In the genomic region with DNA sequence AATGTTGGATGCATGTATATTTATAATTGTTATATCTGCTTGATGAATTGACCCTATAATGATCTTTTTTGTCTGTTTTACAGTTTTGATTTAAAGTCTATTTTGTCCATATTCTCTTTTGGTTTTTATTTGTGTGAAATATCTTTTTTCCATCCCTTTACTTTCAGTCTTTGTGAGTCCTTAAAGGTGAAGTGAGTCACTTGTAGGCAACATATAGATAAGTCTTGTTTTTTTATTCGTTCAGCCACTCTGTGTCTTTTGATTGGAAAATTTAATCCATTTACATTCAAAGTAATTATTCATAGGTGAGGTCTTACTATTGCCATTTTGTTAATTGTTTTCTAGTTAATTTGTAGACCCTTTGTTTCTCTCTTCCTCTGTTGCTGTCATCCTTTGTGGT, we compare ENCODE assay signal across 21 cellular contexts.
DNase-seq lines count a peak whose midpoint lies in the region; ATAC-seq, FAIRE-seq and TF ChIP-seq lines count a peak whose summit lies in the region.
"Had no signal": no experiment of that assay in that cellular context is flagged by ENCODE, and none has a peak within 500 bp of the region (broad histone marks: within the 10 kb centered on the region; RNA-seq: fewer than 3 reads in every experiment).

No MANE protein-coding gene starts in this region.

- peaks cover 8% of the 10 kb centered on the region for H3K4me1 Mint-ChIP-seq in activated CD4-positive, alpha-beta T cell treated with anti-CD3 and anti-CD28 coated beads, Interleukin-2, amount 10 ng/mL, durations not matched to agents 24 days and 14 days
- peaks cover 10% of the 10 kb centered on the region for H3K4me1 Mint-ChIP-seq in activated T-helper 17 cell treated with anti-CD3 and anti-CD28 coated beads, Interleukin-2, amount 50 U/mL, for 72 hours

- H3K4me2 ChIP-seq in K562 (ENCODE audit: insufficient read depth, low read length): no peak overlapping the region
- H3K4me2 ChIP-seq: A549 had no signal

- POLR2A ChIA-PET in K562 (lab: Yijun Ruan, JAX): interaction anchor here (1.0 kb wide), 1 partner anchor 31 kb away, joined by 4 read pairs; no protein-coding TSS in a partner anchor

- no peak overlapping the region for H3K9ac ChIP-seq in K562 (ENCODE audit: insufficient read depth in 1 of 2, low read depth in 2 of 2, low read length in 2 of 2)

- H3K27me3 Mint-ChIP-seq in activated CD4-positive, alpha-beta T cell treated with anti-CD3 and anti-CD28 coated beads, Interleukin-2, amount 10 ng/mL, durations not matched to agents 24 days and 14 days: no peaks in the 10 kb centered on the region
- no peaks in the 10 kb centered on the region for H3K27me3 Mint-ChIP-seq in activated T-helper 17 cell treated with anti-CD3 and anti-CD28 coated beads, Interleukin-2, amount 50 U/mL, for 72 hours
- H3K27me3 Mint-ChIP-seq: CD4-positive, alpha-beta T cell had no signal

- H3K4me3 ChIP-seq in K562 (no peak overlapping the region), dorsolateral prefrontal cortex (no peak overlapping the region)
- H3K4me3 ChIP-seq: A549, HAP-1 had no signal

- intact Hi-C loops in activated CD4-positive, alpha-beta T cell treated with anti-CD3 and anti-CD28 coated beads, Interleukin-2, amount 10 ng/mL, durations not matched to agents 24 days and 14 days (cut with micrococcal nuclease): no loop called here
- intact Hi-C loops in K562 (cut with micrococcal nuclease) (no loop called here), dorsolateral prefrontal cortex (cut with DNase I) (no loop called here)

- FAIRE-seq in D721Med (lab: Jason Lieb, UNC): peak; percentile 53
- no peak for FAIRE-seq in K562 (lab: Jason Lieb, UNC)
- FAIRE-seq: A549, GM12892, GM18507 had no signal

- H3K9me3 ChIP-seq in K562 (replicated peaks; ENCODE audit: control insufficient read depth, insufficient read depth, low read depth, low read length): peaks cover 5% of the 10 kb centered on the region; the same call in 1 of the 2 replicates
- H3K9me3 ChIP-seq: Caco-2 had no signal

- H4K20me1 ChIP-seq in K562 (replicated peaks; ENCODE audit: control insufficient read depth, insufficient read depth, low read length): no peaks in the 10 kb centered on the region

- H3K27ac Mint-ChIP-seq in activated CD4-positive, alpha-beta T cell treated with anti-CD3 and anti-CD28 coated beads, Interleukin-2, amount 10 ng/mL, durations not matched to agents 24 days and 14 days: peak overlapping the region; percentile 12
- H3K27ac Mint-ChIP-seq in activated T-helper 17 cell treated with anti-CD3 and anti-CD28 coated beads, Interleukin-2, amount 50 U/mL, for 72 hours: peak overlapping the region; percentile 40
- H3K27ac Mint-ChIP-seq: CD4-positive, alpha-beta T cell had no signal

- BruUV-seq in K562 (replicated peaks; lab: Mats Ljungman, UMichigan): no TSS peak

- 52% methylated on average over 1 of the region's 1 CpG for WGBS in K562 (ENCODE audit: insufficient coverage, low coverage, missing lambda C conversion rate)

- H3K9me1 ChIP-seq in K562 (ENCODE audit: control insufficient read depth, insufficient read depth, low read length): no peaks in the 10 kb centered on the region

- in situ Hi-C loops in K562 (cut with MboI): no loop called here

- no peak overlapping the region for H3K27ac ChIP-seq in K562 (ENCODE audit: extremely low read depth, low read depth, low read length)
- H3K27ac ChIP-seq in dorsolateral prefrontal cortex: no peak overlapping the region
- H3K27ac ChIP-seq: 22Rv1, A549, C4-2B had no signal

- H3K79me2 ChIP-seq in K562 (ENCODE audit: control insufficient read depth, insufficient read depth, low read length): peaks cover 20% of the 10 kb centered on the region

- H3K4me1 ChIP-seq in K562 (replicated peaks in 1 of 2; ENCODE audit: control insufficient read depth in 2 of 2, insufficient read depth in 2 of 2, low read length in 2 of 2): no peaks in the 10 kb centered on the region
- H3K4me1 ChIP-seq: A549, Caco-2, HAP-1 had no signal

- CTCF ChIA-PET in K562 (lab: Yijun Ruan, JAX; ENCODE audit: low intra/inter-chr PET ratio): no interaction called here

- H3K4me3 Mint-ChIP-seq in activated CD4-positive, alpha-beta T cell treated with anti-CD3 and anti-CD28 coated beads, Interleukin-2, amount 10 ng/mL, durations not matched to agents 24 days and 14 days: no peak overlapping the region
- no peak overlapping the region for H3K4me3 Mint-ChIP-seq in activated T-helper 17 cell treated with anti-CD3 and anti-CD28 coated beads, Interleukin-2, amount 50 U/mL, for 72 hours
- H3K4me3 Mint-ChIP-seq: CD4-positive, alpha-beta T cell had no signal

- TF ChIP-seq RAD21 in K562 (CRISPR knock-in tag; conservative IDR thresholded peaks at IDR 0.05 in 1 of 2, IDR thresholded peaks at IDR 0.05 in 1 of 2): no peak

- H3K27me3 ChIP-seq in K562 (ENCODE audit: control insufficient read depth in 2 of 2, insufficient read depth in 2 of 2, low read length in 2 of 2) (no peaks in the 10 kb centered on the region), dorsolateral prefrontal cortex (no peaks in the 10 kb centered on the region)

- peaks cover 74% of the 10 kb centered on the region for H3K36me3 ChIP-seq in K562 (ENCODE audit: control insufficient read depth, insufficient read depth, low read length)

- TF ChIP-seq CTCF in D721Med (IDR thresholded peaks at IDR 0.05; ENCODE audit: insufficient read depth, missing control alignments) (no peak), K562 (IDR thresholded peaks at IDR 0.05 in 2 of 3, conservative IDR thresholded peaks at IDR 0.05 in 1 of 3; ENCODE audit: insufficient read depth in 2 of 3, low read depth in 1 of 3, low read length in 3 of 3) (no peak), dorsolateral prefrontal cortex (IDR thresholded peaks at IDR 0.05 in 54 of 56, conservative IDR thresholded peaks at IDR 0.05 in 2 of 56; ENCODE audit: low read depth in 1 of 56, partially characterized antibody in 56 of 56) (no peak)

- H3K36me3 Mint-ChIP-seq in activated CD4-positive, alpha-beta T cell treated with anti-CD3 and anti-CD28 coated beads, Interleukin-2, amount 10 ng/mL, durations not matched to agents 24 days and 14 days (ENCODE audit: low read depth): peaks cover 58% of the 10 kb centered on the region
- H3K36me3 Mint-ChIP-seq in activated T-helper 17 cell treated with anti-CD3 and anti-CD28 coated beads, Interleukin-2, amount 50 U/mL, for 72 hours (ENCODE audit: low read depth): peaks cover 98% of the 10 kb centered on the region

- TF ChIP-seq POLR2A in K562 (conservative IDR thresholded peaks at IDR 0.05): no peak

- DNase-seq in activated CD4-positive, alpha-beta T cell treated with anti-CD3 and anti-CD28 coated beads, Interleukin-2, amount 10 ng/mL, durations not matched to agents 24 days and 14 days: no peak
- no peak for DNase-seq in activated CD4-positive, alpha-beta T cell treated with anti-CD3 and anti-CD28 coated beads for 48 hours
- DNase-seq in D721Med (ENCODE audit: insufficient read length, low spot score) (no peak), K562 (ENCODE audit: extremely low read depth in 1 of 4, low spot score in 3 of 4) (no peak), dorsolateral prefrontal cortex (no peak)
- DNase-seq: AML-193; Caco-2; CD4-positive, alpha-beta T cell; DMS153; DMS79; GDM1; GOT3 had no signal

- TF ChIP-seq EP300 in K562 (IDR thresholded peaks at IDR 0.05; ENCODE audit: low read length): no peak

- no peak for ATAC-seq in activated T-helper 17 cell treated with anti-CD3 and anti-CD28 coated beads, Interleukin-2, amount 50 U/mL, for 72 hours (replicated peaks)
- ATAC-seq in K562 (no peak), HG02938 (IDR thresholded peaks at IDR 0.05; ENCODE audit: unreplicated experiment) (no peak)
- ATAC-seq in activated CD4-positive, CD25-positive, alpha-beta regulatory T cell treated with anti-CD3 and anti-CD28 coated beads, Interleukin-2, amount 50 U/mL, for 24 hours: no peak
- ATAC-seq: A549 had no signal

- peaks cover 21% of the 10 kb centered on the region for H3K9me3 Mint-ChIP-seq in activated CD4-positive, alpha-beta T cell treated with anti-CD3 and anti-CD28 coated beads, Interleukin-2, amount 10 ng/mL, durations not matched to agents 24 days and 14 days
- no peaks in the 10 kb centered on the region for H3K9me3 Mint-ChIP-seq in activated T-helper 17 cell treated with anti-CD3 and anti-CD28 coated beads, Interleukin-2, amount 50 U/mL, for 72 hours

- H2AFZ ChIP-seq in K562 (ENCODE audit: low read depth, low read length): no peak overlapping the region

TF ChIP-seq in K562, 482 proteins besides CTCF, POLR2A, EP300 and RAD21 (continues in another document):
- TF ChIP-seq, protein P1, sequence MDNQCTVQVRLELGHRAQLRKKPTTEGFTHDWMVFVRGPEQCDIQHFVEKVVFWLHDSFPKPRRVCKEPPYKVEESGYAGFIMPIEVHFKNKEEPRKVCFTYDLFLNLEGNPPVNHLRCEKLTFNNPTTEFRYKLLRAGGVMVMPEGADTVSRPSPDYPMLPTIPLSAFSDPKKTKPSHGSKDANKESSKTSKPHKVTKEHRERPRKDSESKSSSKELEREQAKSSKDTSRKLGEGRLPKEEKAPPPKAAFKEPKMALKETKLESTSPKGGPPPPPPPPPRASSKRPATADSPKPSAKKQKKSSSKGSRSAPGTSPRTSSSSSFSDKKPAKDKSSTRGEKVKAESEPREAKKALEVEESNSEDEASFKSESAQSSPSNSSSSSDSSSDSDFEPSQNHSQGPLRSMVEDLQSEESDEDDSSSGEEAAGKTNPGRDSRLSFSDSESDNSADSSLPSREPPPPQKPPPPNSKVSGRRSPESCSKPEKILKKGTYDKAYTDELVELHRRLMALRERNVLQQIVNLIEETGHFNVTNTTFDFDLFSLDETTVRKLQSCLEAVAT (IDR thresholded peaks at IDR 0.05): no peak
